31 cellular contexts compared by ENCODE assay signal in genomic region chr11:72331761-72332160, GRCh38.
"Had no signal": no experiment of that assay in that cellular context is flagged by ENCODE, and none has a peak within 500 bp of the region (broad histone marks: within the 10 kb centered on the region; RNA-seq: fewer than 3 reads in every experiment).

No MANE protein-coding gene starts in this region.

- H3K36me3 Mint-ChIP-seq: activated naive CD4-positive, alpha-beta T cell treated with anti-CD3 and anti-CD28 coated beads, Interleukin-2, amount 50 U/mL, for 72 hours had no signal

- H3K27ac ChIP-seq: ascending aorta, cardiac muscle cell, colonic mucosa, left lung, lower lobe of right lung, pancreas, prostate gland, skin epidermis, thoracic aorta, uterus had no signal

- H3K4me1 ChIP-seq: colonic mucosa, left lung, lower lobe of right lung, pancreas, prostate gland had no signal

- H3K36me3 ChIP-seq: ascending aorta, cardiac muscle cell, colonic mucosa, pancreas, prostate gland, thoracic aorta, uterus had no signal

- H3K27me3 ChIP-seq: ascending aorta, cardiac muscle cell, colonic mucosa, left lung, pancreas, uterus had no signal

- H3K9me3 Mint-ChIP-seq: activated B cell treated with CpG ODN at 0.5 μM for 24 hours; activated naive CD4-positive, alpha-beta T cell treated with anti-CD3 and anti-CD28 coated beads, Interleukin-2, amount 50 U/mL, for 72 hours; activated T-cell treated with anti-CD3 and anti-CD28 coated beads, Interleukin-2, amount 50 U/mL, for 72 hours; brain; naive thymus-derived CD8-positive, alpha-beta T cell; neural crest cell; stimulated activated effector memory CD8-positive, alpha-beta T cell treated with anti-CD3 and anti-CD28 coated beads, Interleukin-12 subunit alpha, Interleukin-12 subunit beta, amount 100 ng/mL, for 72 hours; stimulated activated naive CD8-positive, alpha-beta T cell treated with anti-CD3 and anti-CD28 coated beads, Interleukin-15, Interleukin-2, amounts not matched to agents 100 ng/mL and 50 ng/mL, for 24 hours; type B pancreatic cell had no signal

- H3K4me3 ChIP-seq: ascending aorta, cardiac muscle cell, colonic mucosa, left lung, lower lobe of right lung, pancreas, prostate gland, skin epidermis, thoracic aorta, uterus had no signal

- DNase-seq: activated B cell treated with CpG ODN at 0.5 μM for 24 hours; activated CD4-positive, alpha-beta T cell treated with anti-CD3 and anti-CD28 coated beads, Interleukin-2, amount 50 U/mL, for 48 hours; activated naive CD4-positive, alpha-beta T cell; activated T-cell treated with anti-CD3 and anti-CD28 coated beads, Interleukin-2, amount 50 U/mL, for 72 hours; cerebellar nuclear complex; colonic mucosa; effector CD8-positive, alpha-beta T cell; glutamatergic neuron; left lung; lower lobe of right lung; mesenchymal stem cell; naive thymus-derived CD8-positive, alpha-beta T cell; nucleus accumbens; pancreas; retina; stimulated activated CD4-positive, alpha-beta T cell treated with anti-CD3 and anti-CD28 coated beads, Interleukin-12 subunit alpha, Interleukin-12 subunit beta, amount 100 ng/mL, for 4 hours; stimulated activated CD4-positive, alpha-beta T cell treated with anti-CD3 and anti-CD28 coated beads, Interleukin-4, amount 100 ng/mL, for 24 hours; T-helper 1 cell; T-helper 9 cell; uterus had no signal

- H3K27ac Mint-ChIP-seq: activated B cell treated with CpG ODN at 0.5 μM for 24 hours; activated naive CD4-positive, alpha-beta T cell treated with anti-CD3 and anti-CD28 coated beads, Interleukin-2, amount 50 U/mL, for 72 hours; activated T-cell treated with anti-CD3 and anti-CD28 coated beads, Interleukin-2, amount 50 U/mL, for 72 hours; brain; stimulated activated effector memory CD8-positive, alpha-beta T cell treated with anti-CD3 and anti-CD28 coated beads, Interleukin-12 subunit alpha, Interleukin-12 subunit beta, amount 100 ng/mL, for 72 hours; stimulated activated naive CD8-positive, alpha-beta T cell treated with anti-CD3 and anti-CD28 coated beads, Interleukin-15, Interleukin-2, amounts not matched to agents 100 ng/mL and 50 ng/mL, for 24 hours; type B pancreatic cell had no signal

- H3K27me3 Mint-ChIP-seq: activated B cell treated with CpG ODN at 0.5 μM for 24 hours; brain; naive thymus-derived CD8-positive, alpha-beta T cell; stimulated activated naive CD8-positive, alpha-beta T cell treated with anti-CD3 and anti-CD28 coated beads, Interleukin-15, Interleukin-2, amounts not matched to agents 100 ng/mL and 50 ng/mL, for 24 hours; type B pancreatic cell had no signal

- H3K9me3 ChIP-seq: ascending aorta, colonic mucosa, left lung, lower lobe of right lung, pancreas, prostate gland, thoracic aorta, uterus had no signal

- H3K4me3 Mint-ChIP-seq: activated B cell treated with CpG ODN at 0.5 μM for 24 hours; activated T-cell treated with anti-CD3 and anti-CD28 coated beads, Interleukin-2, amount 50 U/mL, for 72 hours; brain; naive thymus-derived CD8-positive, alpha-beta T cell; neural crest cell; stimulated activated effector memory CD8-positive, alpha-beta T cell treated with anti-CD3 and anti-CD28 coated beads, Interleukin-12 subunit alpha, Interleukin-12 subunit beta, amount 100 ng/mL, for 72 hours; stimulated activated naive CD8-positive, alpha-beta T cell treated with anti-CD3 and anti-CD28 coated beads, Interleukin-15, Interleukin-2, amounts not matched to agents 100 ng/mL and 50 ng/mL, for 24 hours; type B pancreatic cell had no signal
